In the genomic region with DNA sequence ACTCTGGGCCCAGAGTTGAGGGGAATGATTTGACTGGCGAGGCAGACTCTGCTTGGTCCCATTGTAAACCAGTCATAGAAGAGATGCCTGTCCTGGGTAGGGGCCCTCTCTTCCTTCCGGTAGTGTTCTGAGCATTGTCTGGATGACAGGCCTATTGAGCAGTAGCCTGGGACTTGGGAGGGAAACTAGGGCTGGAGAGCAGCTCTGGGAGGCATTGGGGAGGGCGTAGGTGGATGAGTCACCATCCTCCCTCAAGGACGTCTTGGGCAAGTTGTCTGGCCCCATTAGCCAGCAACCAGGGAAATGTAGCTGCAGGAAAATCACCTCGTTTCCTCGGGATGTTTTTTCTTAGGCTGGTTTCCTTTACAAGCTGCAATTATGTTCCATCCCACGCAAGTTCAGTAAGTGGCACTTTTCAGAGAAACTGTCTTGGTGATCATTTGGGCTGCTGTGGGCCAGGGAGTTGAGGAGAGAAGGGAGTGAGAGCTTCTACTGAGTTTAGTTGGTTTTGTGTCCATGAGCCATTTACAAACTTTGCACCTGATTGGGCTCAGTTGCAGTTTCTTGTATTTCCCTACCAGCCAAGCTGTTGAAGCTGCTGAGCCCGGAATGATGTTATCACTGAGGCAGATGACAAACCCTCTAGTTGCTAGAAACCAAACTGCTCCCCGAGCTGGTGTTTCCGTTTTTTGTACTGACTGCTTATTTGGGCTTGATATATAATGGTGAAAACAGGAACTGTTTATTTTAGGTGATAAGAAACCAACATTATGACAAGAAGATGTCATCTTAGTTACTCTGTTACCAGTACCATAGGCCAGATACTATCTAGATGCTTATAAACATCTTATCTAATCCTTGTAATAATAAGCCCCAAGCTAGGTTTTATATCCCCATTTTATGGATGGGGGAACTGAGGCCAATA, we compare ENCODE assay signal across 1 cellular context.
TF ChIP-seq lines count a peak whose summit lies in the region.

No MANE protein-coding gene starts in this region.

TF ChIP-seq in K562, 482 proteins besides CTCF, POLR2A, EP300 and RAD21 (continued from another document and continues in another):
- TF ChIP-seq, protein P1, sequence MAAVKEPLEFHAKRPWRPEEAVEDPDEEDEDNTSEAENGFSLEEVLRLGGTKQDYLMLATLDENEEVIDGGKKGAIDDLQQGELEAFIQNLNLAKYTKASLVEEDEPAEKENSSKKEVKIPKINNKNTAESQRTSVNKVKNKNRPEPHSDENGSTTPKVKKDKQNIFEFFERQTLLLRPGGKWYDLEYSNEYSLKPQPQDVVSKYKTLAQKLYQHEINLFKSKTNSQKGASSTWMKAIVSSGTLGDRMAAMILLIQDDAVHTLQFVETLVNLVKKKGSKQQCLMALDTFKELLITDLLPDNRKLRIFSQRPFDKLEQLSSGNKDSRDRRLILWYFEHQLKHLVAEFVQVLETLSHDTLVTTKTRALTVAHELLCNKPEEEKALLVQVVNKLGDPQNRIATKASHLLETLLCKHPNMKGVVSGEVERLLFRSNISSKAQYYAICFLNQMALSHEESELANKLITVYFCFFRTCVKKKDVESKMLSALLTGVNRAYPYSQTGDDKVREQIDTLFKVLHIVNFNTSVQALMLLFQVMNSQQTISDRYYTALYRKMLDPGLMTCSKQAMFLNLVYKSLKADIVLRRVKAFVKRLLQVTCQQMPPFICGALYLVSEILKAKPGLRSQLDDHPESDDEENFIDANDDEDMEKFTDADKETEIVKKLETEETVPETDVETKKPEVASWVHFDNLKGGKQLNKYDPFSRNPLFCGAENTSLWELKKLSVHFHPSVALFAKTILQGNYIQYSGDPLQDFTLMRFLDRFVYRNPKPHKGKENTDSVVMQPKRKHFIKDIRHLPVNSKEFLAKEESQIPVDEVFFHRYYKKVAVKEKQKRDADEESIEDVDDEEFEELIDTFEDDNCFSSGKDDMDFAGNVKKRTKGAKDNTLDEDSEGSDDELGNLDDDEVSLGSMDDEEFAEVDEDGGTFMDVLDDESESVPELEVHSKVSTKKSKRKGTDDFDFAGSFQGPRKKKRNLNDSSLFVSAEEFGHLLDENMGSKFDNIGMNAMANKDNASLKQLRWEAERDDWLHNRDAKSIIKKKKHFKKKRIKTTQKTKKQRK (IDR thresholded peaks at IDR 0.05; ENCODE audit: borderline replicate concordance, low read depth, low read length), result no peak
- TF ChIP-seq, protein P2, sequence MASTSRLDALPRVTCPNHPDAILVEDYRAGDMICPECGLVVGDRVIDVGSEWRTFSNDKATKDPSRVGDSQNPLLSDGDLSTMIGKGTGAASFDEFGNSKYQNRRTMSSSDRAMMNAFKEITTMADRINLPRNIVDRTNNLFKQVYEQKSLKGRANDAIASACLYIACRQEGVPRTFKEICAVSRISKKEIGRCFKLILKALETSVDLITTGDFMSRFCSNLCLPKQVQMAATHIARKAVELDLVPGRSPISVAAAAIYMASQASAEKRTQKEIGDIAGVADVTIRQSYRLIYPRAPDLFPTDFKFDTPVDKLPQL (IDR thresholded peaks at IDR 0.05; ENCODE audit: extremely low read depth, insufficient read length), result no peak
- TF ChIP-seq GABPB2 (CRISPR knock-in tag; conservative IDR thresholded peaks at IDR 0.05) (no peak), RHOXF2B (CRISPR knock-in tag; conservative IDR thresholded peaks at IDR 0.05) (no peak), SIN3B (IDR thresholded peaks at IDR 0.05; ENCODE audit: low read depth) (no peak), ZNF232 (CRISPR knock-in tag; IDR thresholded peaks at IDR 0.05) (no peak), ZBTB17 (CRISPR knock-in tag; IDR thresholded peaks at IDR 0.05) (no peak), TAF9B (IDR thresholded peaks at IDR 0.05; ENCODE audit: partially characterized antibody) (no peak), MYBL2 (IDR thresholded peaks at IDR 0.05; ENCODE audit: low read depth) (no peak), MYBL2 (CRISPR knock-in tag; IDR thresholded peaks at IDR 0.05; ENCODE audit: borderline replicate concordance) (no peak), RCOR1 (IDR thresholded peaks at IDR 0.05; ENCODE audit: borderline replicate concordance in 1 of 2, low read depth in 2 of 2, low read length in 2 of 2) (peak in 1 of 2 experiments; percentile 70; a peak in 2 of 4 replicates), ZFX (CRISPR knock-in tag; IDR thresholded peaks at IDR 0.05) (no peak), ZNF384 (IDR thresholded peaks at IDR 0.05; ENCODE audit: low read depth, low read length) (no peak), ZNF224 (CRISPR knock-in tag; IDR thresholded peaks at IDR 0.05) (no peak), CHD1 (IDR thresholded peaks at IDR 0.05; ENCODE audit: low read length) (peak; percentile 18), CBX1 (IDR thresholded peaks at IDR 0.05; ENCODE audit: low read depth) (peak; percentile 23; the same call in 1 of the 2 replicates), ZNF584 (CRISPR knock-in tag; IDR thresholded peaks at IDR 0.05; ENCODE audit: low read depth) (0 out of 2 replicates have a peak, but pooled peaks have one; percentile 32), CXXC5 (CRISPR knock-in tag; IDR thresholded peaks at IDR 0.05) (peak; percentile 56), ZNF184 (CRISPR knock-in tag; IDR thresholded peaks at IDR 0.05) (no peak), FOXM1 (IDR thresholded peaks at IDR 0.05; ENCODE audit: low read depth) (no peak; the same call in 1 of the 2 replicates), FOXM1 (CRISPR knock-in tag; IDR thresholded peaks at IDR 0.05; ENCODE audit: low read depth) (no peak), PHB2 (IDR thresholded peaks at IDR 0.05; ENCODE audit: low read depth) (no peak), CTBP1 (IDR thresholded peaks at IDR 0.05; ENCODE audit: borderline replicate concordance) (peak; percentile 70), ZNF668 (CRISPR knock-in tag; IDR thresholded peaks at IDR 0.05) (no peak), SRSF1 (IDR thresholded peaks at IDR 0.05; ENCODE audit: low read depth, low read length) (no peak), ETV6 (IDR thresholded peaks at IDR 0.05; ENCODE audit: borderline replicate concordance in 1 of 2, low read depth in 2 of 2, low read length in 1 of 2) (peak in 1 of 2 experiments; percentile 22; a peak in 1 of 4 replicates), ETV6 (CRISPR knock-in tag; IDR thresholded peaks at IDR 0.05; ENCODE audit: borderline replicate concordance) (no peak), MCM7 (IDR thresholded peaks at IDR 0.05) (no peak), ELF1 (tag; IDR thresholded peaks at IDR 0.05) (peak; percentile 29), ZNF507 (tag; conservative IDR thresholded peaks at IDR 0.05) (no peak), RFX1 (IDR thresholded peaks at IDR 0.05) (no peak), ZNF121 (CRISPR knock-in tag; conservative IDR thresholded peaks at IDR 0.05) (no peak), MCM3 (IDR thresholded peaks at IDR 0.05) (no peak), POLR2G (IDR thresholded peaks at IDR 0.05; ENCODE audit: low read depth, low read length) (no peak), ZNF707 (CRISPR knock-in tag; conservative IDR thresholded peaks at IDR 0.05) (no peak), RNF2 (IDR thresholded peaks at IDR 0.05) (no peak), XRCC4 (IDR thresholded peaks at IDR 0.05; ENCODE audit: extremely low read depth, insufficient read depth, insufficient read length) (no peak), THRAP3 (IDR thresholded peaks at IDR 0.05; ENCODE audit: borderline replicate concordance) (no peak), SETDB1 (IDR thresholded peaks at IDR 0.05; ENCODE audit: low read length) (no peak), ZSCAN32 (CRISPR knock-in tag; IDR thresholded peaks at IDR 0.05) (no peak), ZBTB8A (IDR thresholded peaks at IDR 0.05; ENCODE audit: partially characterized antibody) (no peak), ATF7 (IDR thresholded peaks at IDR 0.05) (peak; percentile 62; the same call in 1 of the 2 replicates), PCBP2 (IDR thresholded peaks at IDR 0.05; ENCODE audit: low read depth, low read length, poor library complexity, severe bottlenecking) (no peak), ZC3H11A (IDR thresholded peaks at IDR 0.05; ENCODE audit: low read depth, low read length) (no peak), ADNP (tag; IDR thresholded peaks at IDR 0.05) (peak; percentile 99), PHF20 (IDR thresholded peaks at IDR 0.05; ENCODE audit: partially characterized antibody) (no peak), XRCC5 (IDR thresholded peaks at IDR 0.05; ENCODE audit: low read depth, low read length) (no peak), MBD2 (IDR thresholded peaks at IDR 0.05; ENCODE audit: borderline replicate concordance, low read depth) (no peak)
- TF ChIP-seq, protein P3, sequence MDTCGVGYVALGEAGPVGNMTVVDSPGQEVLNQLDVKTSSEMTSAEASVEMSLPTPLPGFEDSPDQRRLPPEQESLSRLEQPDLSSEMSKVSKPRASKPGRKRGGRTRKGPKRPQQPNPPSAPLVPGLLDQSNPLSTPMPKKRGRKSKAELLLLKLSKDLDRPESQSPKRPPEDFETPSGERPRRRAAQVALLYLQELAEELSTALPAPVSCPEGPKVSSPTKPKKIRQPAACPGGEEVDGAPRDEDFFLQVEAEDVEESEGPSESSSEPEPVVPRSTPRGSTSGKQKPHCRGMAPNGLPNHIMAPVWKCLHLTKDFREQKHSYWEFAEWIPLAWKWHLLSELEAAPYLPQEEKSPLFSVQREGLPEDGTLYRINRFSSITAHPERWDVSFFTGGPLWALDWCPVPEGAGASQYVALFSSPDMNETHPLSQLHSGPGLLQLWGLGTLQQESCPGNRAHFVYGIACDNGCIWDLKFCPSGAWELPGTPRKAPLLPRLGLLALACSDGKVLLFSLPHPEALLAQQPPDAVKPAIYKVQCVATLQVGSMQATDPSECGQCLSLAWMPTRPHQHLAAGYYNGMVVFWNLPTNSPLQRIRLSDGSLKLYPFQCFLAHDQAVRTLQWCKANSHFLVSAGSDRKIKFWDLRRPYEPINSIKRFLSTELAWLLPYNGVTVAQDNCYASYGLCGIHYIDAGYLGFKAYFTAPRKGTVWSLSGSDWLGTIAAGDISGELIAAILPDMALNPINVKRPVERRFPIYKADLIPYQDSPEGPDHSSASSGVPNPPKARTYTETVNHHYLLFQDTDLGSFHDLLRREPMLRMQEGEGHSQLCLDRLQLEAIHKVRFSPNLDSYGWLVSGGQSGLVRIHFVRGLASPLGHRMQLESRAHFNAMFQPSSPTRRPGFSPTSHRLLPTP (IDR thresholded peaks at IDR 0.05; ENCODE audit: borderline replicate concordance, extremely low read depth, insufficient read length), result no peak
- TF ChIP-seq, protein P4, sequence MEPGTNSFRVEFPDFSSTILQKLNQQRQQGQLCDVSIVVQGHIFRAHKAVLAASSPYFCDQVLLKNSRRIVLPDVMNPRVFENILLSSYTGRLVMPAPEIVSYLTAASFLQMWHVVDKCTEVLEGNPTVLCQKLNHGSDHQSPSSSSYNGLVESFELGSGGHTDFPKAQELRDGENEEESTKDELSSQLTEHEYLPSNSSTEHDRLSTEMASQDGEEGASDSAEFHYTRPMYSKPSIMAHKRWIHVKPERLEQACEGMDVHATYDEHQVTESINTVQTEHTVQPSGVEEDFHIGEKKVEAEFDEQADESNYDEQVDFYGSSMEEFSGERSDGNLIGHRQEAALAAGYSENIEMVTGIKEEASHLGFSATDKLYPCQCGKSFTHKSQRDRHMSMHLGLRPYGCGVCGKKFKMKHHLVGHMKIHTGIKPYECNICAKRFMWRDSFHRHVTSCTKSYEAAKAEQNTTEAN (CRISPR knock-in tag; IDR thresholded peaks at IDR 0.05), result no peak
- TF ChIP-seq, protein P5, sequence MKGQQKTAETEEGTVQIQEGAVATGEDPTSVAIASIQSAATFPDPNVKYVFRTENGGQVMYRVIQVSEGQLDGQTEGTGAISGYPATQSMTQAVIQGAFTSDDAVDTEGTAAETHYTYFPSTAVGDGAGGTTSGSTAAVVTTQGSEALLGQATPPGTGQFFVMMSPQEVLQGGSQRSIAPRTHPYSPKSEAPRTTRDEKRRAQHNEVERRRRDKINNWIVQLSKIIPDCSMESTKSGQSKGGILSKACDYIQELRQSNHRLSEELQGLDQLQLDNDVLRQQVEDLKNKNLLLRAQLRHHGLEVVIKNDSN (CRISPR knock-in tag; IDR thresholded peaks at IDR 0.05), result no peak
- TF ChIP-seq, protein P6, sequence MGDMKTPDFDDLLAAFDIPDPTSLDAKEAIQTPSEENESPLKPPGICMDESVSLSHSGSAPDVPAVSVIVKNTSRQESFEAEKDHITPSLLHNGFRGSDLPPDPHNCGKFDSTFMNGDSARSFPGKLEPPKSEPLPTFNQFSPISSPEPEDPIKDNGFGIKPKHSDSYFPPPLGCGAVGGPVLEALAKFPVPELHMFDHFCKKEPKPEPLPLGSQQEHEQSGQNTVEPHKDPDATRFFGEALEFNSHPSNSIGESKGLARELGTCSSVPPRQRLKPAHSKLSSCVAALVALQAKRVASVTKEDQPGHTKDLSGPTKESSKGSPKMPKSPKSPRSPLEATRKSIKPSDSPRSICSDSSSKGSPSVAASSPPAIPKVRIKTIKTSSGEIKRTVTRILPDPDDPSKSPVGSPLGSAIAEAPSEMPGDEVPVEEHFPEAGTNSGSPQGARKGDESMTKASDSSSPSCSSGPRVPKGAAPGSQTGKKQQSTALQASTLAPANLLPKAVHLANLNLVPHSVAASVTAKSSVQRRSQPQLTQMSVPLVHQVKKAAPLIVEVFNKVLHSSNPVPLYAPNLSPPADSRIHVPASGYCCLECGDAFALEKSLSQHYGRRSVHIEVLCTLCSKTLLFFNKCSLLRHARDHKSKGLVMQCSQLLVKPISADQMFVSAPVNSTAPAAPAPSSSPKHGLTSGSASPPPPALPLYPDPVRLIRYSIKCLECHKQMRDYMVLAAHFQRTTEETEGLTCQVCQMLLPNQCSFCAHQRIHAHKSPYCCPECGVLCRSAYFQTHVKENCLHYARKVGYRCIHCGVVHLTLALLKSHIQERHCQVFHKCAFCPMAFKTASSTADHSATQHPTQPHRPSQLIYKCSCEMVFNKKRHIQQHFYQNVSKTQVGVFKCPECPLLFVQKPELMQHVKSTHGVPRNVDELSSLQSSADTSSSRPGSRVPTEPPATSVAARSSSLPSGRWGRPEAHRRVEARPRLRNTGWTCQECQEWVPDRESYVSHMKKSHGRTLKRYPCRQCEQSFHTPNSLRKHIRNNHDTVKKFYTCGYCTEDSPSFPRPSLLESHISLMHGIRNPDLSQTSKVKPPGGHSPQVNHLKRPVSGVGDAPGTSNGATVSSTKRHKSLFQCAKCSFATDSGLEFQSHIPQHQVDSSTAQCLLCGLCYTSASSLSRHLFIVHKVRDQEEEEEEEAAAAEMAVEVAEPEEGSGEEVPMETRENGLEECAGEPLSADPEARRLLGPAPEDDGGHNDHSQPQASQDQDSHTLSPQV (IDR thresholded peaks at IDR 0.05), result no peak; the same call in none of the 2 replicates
- TF ChIP-seq, protein P7, sequence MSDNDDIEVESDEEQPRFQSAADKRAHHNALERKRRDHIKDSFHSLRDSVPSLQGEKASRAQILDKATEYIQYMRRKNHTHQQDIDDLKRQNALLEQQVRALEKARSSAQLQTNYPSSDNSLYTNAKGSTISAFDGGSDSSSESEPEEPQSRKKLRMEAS (CRISPR knock-in tag; IDR thresholded peaks at IDR 0.05), result no peak
- TF ChIP-seq, protein P8, sequence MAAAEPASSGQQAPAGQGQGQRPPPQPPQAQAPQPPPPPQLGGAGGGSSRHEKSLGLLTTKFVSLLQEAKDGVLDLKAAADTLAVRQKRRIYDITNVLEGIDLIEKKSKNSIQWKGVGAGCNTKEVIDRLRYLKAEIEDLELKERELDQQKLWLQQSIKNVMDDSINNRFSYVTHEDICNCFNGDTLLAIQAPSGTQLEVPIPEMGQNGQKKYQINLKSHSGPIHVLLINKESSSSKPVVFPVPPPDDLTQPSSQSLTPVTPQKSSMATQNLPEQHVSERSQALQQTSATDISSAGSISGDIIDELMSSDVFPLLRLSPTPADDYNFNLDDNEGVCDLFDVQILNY (CRISPR knock-in tag; IDR thresholded peaks at IDR 0.05), result no peak
